Comparison of ENCODE assay signal across 8 cellular contexts in the genomic region with DNA sequence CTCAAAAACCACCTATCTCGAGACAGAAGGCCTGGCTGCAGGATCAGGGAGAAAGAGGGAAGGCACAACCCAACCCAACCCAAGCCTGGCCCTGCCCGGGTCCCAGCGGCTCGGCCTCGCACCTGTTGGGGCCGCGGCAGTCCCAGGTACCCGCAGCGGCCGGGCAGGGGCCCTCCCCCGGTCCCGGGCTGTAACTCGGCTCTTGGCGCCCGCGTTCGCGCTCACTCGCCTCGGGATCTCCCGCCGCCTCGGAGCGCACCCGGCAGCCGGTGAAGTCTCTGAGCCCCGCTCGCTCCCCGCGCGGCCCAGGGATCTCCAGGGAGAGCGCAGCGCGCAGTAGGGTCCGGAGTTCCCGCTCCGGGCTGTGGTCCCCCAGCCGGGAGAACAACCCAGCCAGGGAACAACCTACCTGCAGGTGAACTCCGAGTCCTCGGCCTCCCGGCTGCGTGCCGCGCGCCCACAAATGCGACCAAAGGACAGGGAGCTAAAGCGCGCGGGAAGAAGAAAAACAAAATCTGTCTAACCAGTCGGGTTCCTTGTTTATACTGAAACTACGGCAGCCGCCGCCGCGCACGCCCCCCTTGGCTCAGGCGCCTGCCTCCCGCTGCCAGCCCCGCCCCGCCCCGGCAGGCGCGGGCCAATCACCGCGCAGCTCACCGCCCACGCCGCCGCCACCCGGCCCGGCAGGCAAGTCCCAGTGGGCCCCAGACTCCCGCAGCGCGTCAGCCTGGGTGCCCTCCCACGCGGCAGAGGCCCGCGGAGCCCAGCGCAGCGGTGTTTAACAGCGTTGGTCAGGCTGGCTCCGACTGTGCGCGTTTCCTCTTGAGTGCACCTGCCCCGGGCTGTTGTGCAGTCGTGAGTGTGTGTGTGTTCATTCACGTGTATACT. TPM values are rescaled to one million over a fixed set of nuclear protein-coding genes. Genes with fewer than 3 reads are reported as not detected.
DNase-seq lines count a peak whose midpoint lies in the region; ATAC-seq lines count a peak whose summit lies in the region.

A gene (minus strand): TSS at position 547 of the 888 bp plus-strand sequence. CDS start 12,399 bp downstream, outside the sequence.

- POLR2A ChIA-PET in naive thymus-derived CD8-positive, alpha-beta T cell (lab: Charles Lee): interaction anchor here (0.6 to 3.9 kb wide), 24 partner anchors 17 to 958 kb away, joined by 3 to 59 read pairs (median 4); a partner anchor contains a TSS

- H3K4me3 Mint-ChIP-seq in activated T-helper 17 cell treated with anti-CD3 and anti-CD28 coated beads, Interleukin-2, amount 50 U/mL, for 72 hours: peak within 1 kb of the TSS; percentile 91
- H3K4me3 Mint-ChIP-seq in naive thymus-derived CD8-positive, alpha-beta T cell: peak within 1 kb of the TSS; percentile 88 to 97 (median 95)
- peak within 1 kb of the TSS; percentile 86 to 96 for H3K4me3 Mint-ChIP-seq in stimulated activated naive B cell treated with anti-CD40 and anti-IgM and Interleukin-4, amounts not matched to agents 10 μg/mL and 1 μg/mL and 100 μg/mL, for 72 hours

- DNase-seq in DMS53 (lab: John Stamatoyannopoulos, UW) (peak; percentile 97), Kasumi-1 (lab: John Stamatoyannopoulos, UW) (peak; percentile 76 to 77), RPMI8226 (peak; percentile 89), fibroblast of peridontal ligament (ENCODE audit: extremely low read depth) (peak; percentile 22)
- DNase-seq in naive thymus-derived CD8-positive, alpha-beta T cell: peak; percentile 89 to 99 (median 96)
- peak; percentile 98 for DNase-seq in stimulated activated naive B cell treated with anti-CD40 and anti-IgM and Interleukin-4, amounts not matched to agents 10 μg/mL and 1 μg/mL and 100 μg/mL, for 72 hours

- H3K27me3 Mint-ChIP-seq in activated T-helper 17 cell treated with anti-CD3 and anti-CD28 coated beads, Interleukin-2, amount 50 U/mL, for 72 hours: no peaks in the 10 kb centered on the region
- no peaks in the 10 kb centered on the region for H3K27me3 Mint-ChIP-seq in naive thymus-derived CD8-positive, alpha-beta T cell
- H3K27me3 Mint-ChIP-seq in stimulated activated naive B cell treated with anti-CD40 and anti-IgM and Interleukin-4, amounts not matched to agents 10 μg/mL and 1 μg/mL and 100 μg/mL, for 72 hours: no peaks in the 10 kb centered on the region

- no peaks in the 10 kb centered on the region for H3K36me3 Mint-ChIP-seq in activated T-helper 17 cell treated with anti-CD3 and anti-CD28 coated beads, Interleukin-2, amount 50 U/mL, for 72 hours (ENCODE audit: low read depth)
- no peaks in the 10 kb centered on the region for H3K36me3 Mint-ChIP-seq in naive thymus-derived CD8-positive, alpha-beta T cell
- no peaks in the 10 kb centered on the region for H3K36me3 Mint-ChIP-seq in stimulated activated naive B cell treated with anti-CD40 and anti-IgM and Interleukin-4, amounts not matched to agents 10 μg/mL and 1 μg/mL and 100 μg/mL, for 72 hours

- ATAC-seq in GM21825 (IDR thresholded peaks at IDR 0.05; ENCODE audit: unreplicated experiment): peak; percentile 94
- ATAC-seq in activated T-helper 17 cell treated with anti-CD3 and anti-CD28 coated beads, Interleukin-2, amount 50 U/mL, for 72 hours (replicated peaks): peak; percentile 92
- peak; percentile 83 to 86 for ATAC-seq in naive thymus-derived CD8-positive, alpha-beta T cell
- ATAC-seq in stimulated activated naive B cell treated with anti-CD40 and anti-IgM and Interleukin-4, amounts not matched to agents 10 μg/mL and 1 μg/mL and 100 μg/mL, for 72 hours (replicated peaks): peak; percentile 86 to 89

- no peaks in the 10 kb centered on the region for H3K9me3 Mint-ChIP-seq in activated T-helper 17 cell treated with anti-CD3 and anti-CD28 coated beads, Interleukin-2, amount 50 U/mL, for 72 hours
- H3K9me3 Mint-ChIP-seq in naive thymus-derived CD8-positive, alpha-beta T cell: no peaks in the 10 kb centered on the region
- H3K9me3 Mint-ChIP-seq in stimulated activated naive B cell treated with anti-CD40 and anti-IgM and Interleukin-4, amounts not matched to agents 10 μg/mL and 1 μg/mL and 100 μg/mL, for 72 hours: no peaks in the 10 kb centered on the region

- H3K27ac Mint-ChIP-seq in activated T-helper 17 cell treated with anti-CD3 and anti-CD28 coated beads, Interleukin-2, amount 50 U/mL, for 72 hours: peak within 1 kb of the TSS; percentile 78
- H3K27ac Mint-ChIP-seq in naive thymus-derived CD8-positive, alpha-beta T cell: peak within 1 kb of the TSS; percentile 89 to 100 (median 98)
- peak within 1 kb of the TSS; percentile 92 for H3K27ac Mint-ChIP-seq in stimulated activated naive B cell treated with anti-CD40 and anti-IgM and Interleukin-4, amounts not matched to agents 10 μg/mL and 1 μg/mL and 100 μg/mL, for 72 hours

- H3K4me1 Mint-ChIP-seq in activated T-helper 17 cell treated with anti-CD3 and anti-CD28 coated beads, Interleukin-2, amount 50 U/mL, for 72 hours: peaks cover 23% of the 10 kb centered on the region
- H3K4me1 Mint-ChIP-seq in naive thymus-derived CD8-positive, alpha-beta T cell: peaks cover 34 to 58% (median 43%) of the 10 kb centered on the region in 4 donors
- peaks cover 32 to 59% of the 10 kb centered on the region in 2 donors for H3K4me1 Mint-ChIP-seq in stimulated activated naive B cell treated with anti-CD40 and anti-IgM and Interleukin-4, amounts not matched to agents 10 μg/mL and 1 μg/mL and 100 μg/mL, for 72 hours

RNA-seq across cellular contexts. Expression of the gene that starts here (rescaled TPM):
- 1 to 10 TPM in 1 of 2 donors, under 1 TPM in 1; 0.61 to 8.1 TPM for total RNA-seq in activated T-helper 17 cell treated with anti-CD3 and anti-CD28 coated beads, Interleukin-2, amount 50 U/mL, for 72 hours
- total RNA-seq in naive thymus-derived CD8-positive, alpha-beta T cell: 10 to 100 TPM; 13.6 to 14.7 TPM
- 10 to 100 TPM in 1 of 3 donors, 1 to 10 TPM in 2; 6.4 to 13.7 (median 8.9) TPM for polyA plus RNA-seq in naive thymus-derived CD8-positive, alpha-beta T cell

Comparison
In these comparisons a context has a peak if more than half of its experiments do, and no peak if none do; other contexts are left out.
1. Peak in every context shown above with its lines: DNase-seq and ATAC-seq.
2. DNase-seq: peak in every context shown above with its lines; median percentile 98 in stimulated activated naive B cell treated with anti-CD40 and anti-IgM and Interleukin-4, amounts not matched to agents 10 μg/mL and 1 μg/mL and 100 μg/mL, for 72 hours; 97 in DMS53; 96 in naive thymus-derived CD8-positive, alpha-beta T cell; 89 in RPMI8226; 76 in Kasumi-1; 22 in fibroblast of peridontal ligament.